10 cellular contexts compared by ENCODE assay signal in the genomic region with DNA sequence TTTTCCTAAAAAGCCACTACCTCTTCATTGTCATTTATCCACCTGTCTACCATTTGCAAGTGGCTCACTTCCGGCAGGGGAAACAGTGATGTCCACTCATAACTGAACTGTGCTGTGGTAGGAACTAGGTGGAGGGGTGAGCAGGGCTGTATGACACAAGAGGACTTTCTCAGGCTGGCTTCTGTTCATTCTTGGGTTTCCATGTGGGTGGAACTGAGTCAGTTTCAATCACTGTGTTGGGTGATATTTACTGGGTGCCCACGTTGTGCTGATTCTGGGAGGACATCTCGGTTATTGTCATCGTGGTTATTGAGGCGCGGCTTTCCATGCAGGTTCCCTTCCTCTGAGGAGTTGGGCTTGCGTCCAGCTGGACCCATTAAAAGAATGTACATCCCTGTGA.
A peak's percentile ranks its signal among the peaks of the same experiment; 100 is the strongest.
DNase-seq lines count a peak whose midpoint lies in the region; ATAC-seq lines count a peak whose summit lies in the region.
"Had no signal": no experiment of that assay in that cellular context is flagged by ENCODE, and none has a peak within 500 bp of the region (broad histone marks: within the 10 kb centered on the region; RNA-seq: fewer than 3 reads in every experiment).

No MANE protein-coding gene starts in this region.

- peak; percentile 84 for DNase-seq in stimulated activated CD4-positive, alpha-beta T cell treated with anti-CD3 and anti-CD28 coated beads, Interleukin-1b, Interleukin-23, amount 100 ng/mL, for 48 hours
- DNase-seq in NCI-H82 (lab: John Stamatoyannopoulos, UW) (no peak), DMS 273 treated with DMSO at 0.1 percent for 48 hours (lab: John Stamatoyannopoulos, UW) (no peak), retina (no peak), AG08396 (ENCODE audit: low spot score) (no peak)
- DNase-seq: DMS153; effector memory CD4-positive, alpha-beta T cell had no signal

- peak; percentile 86 for ATAC-seq in GM18517 (IDR thresholded peaks at IDR 0.05; ENCODE audit: unreplicated experiment)
- ATAC-seq in GM21528 (IDR thresholded peaks at IDR 0.05; ENCODE audit: low FRiP score, unreplicated experiment), result peak; percentile 56
- peak; percentile 89 for ATAC-seq in HG03520 (IDR thresholded peaks at IDR 0.05; ENCODE audit: unreplicated experiment)
